Comparison of ENCODE assay signal across 9 cellular contexts in genomic region chr4:5050520-5050955, GRCh38. TPM values are rescaled to one million over a fixed set of nuclear protein-coding genes. Genes with fewer than 3 reads are reported as not detected.
A peak's percentile ranks its signal among the peaks of the same experiment; 100 is the strongest.
DNase-seq lines count a peak whose midpoint lies in the region; ATAC-seq lines count a peak whose summit lies in the region.
"Had no signal": no experiment of that assay in that cellular context is flagged by ENCODE, and none has a peak within 500 bp of the region (broad histone marks: within the 10 kb centered on the region; RNA-seq: fewer than 3 reads in every experiment).

No MANE protein-coding gene starts in this region.

- peak overlapping the region; percentile 95 for H3K4me2 ChIP-seq in neuronal stem cell (ENCODE audit: insufficient read depth, low read length, poor library complexity, severe bottlenecking)

- H3K27ac ChIP-seq in neuronal stem cell (replicated peaks; ENCODE audit: low read length), result no peak overlapping the region

- peaks cover 3% of the 10 kb centered on the region for H3K36me3 Mint-ChIP-seq in activated naive CD8-positive, alpha-beta T cell

- WGBS in neuronal stem cell (ENCODE audit: extremely low coverage in 2 of 2, insufficient read length in 2 of 2, insufficient replicate concordance in 1 of 2), 2 donors, result no CpG with 5 or more reads among the region's 25 CpGs

- peak overlapping the region; percentile 84 for H3K4me3 Mint-ChIP-seq in activated naive CD8-positive, alpha-beta T cell

- no peak overlapping the region for H3K23ac ChIP-seq in neuronal stem cell (ENCODE audit: low read depth, low read length, poor library complexity)

- H2BK15ac ChIP-seq in neuronal stem cell (ENCODE audit: low read length), result no peak overlapping the region

- H2AFZ ChIP-seq in neuronal stem cell (ENCODE audit: low read length), result peak overlapping the region; percentile 93

- H3K27ac Mint-ChIP-seq in activated naive CD8-positive, alpha-beta T cell, result no peak overlapping the region

- H3K36me3 ChIP-seq in neuronal stem cell (replicated peaks in 1 of 2; ENCODE audit: control insufficient read depth in 2 of 2, insufficient read depth in 2 of 2, low read length in 2 of 2), result no peaks in the 10 kb centered on the region

- H4K8ac ChIP-seq in neuronal stem cell (ENCODE audit: low read depth, low read length), result no peak overlapping the region

- ATAC-seq in GM21529 (IDR thresholded peaks at IDR 0.05; ENCODE audit: unreplicated experiment) (peak; percentile 61), Right ventricle myocardium inferior (peak; percentile 89), HG03139 (IDR thresholded peaks at IDR 0.05; ENCODE audit: unreplicated experiment) (no peak)

- DNase-seq in COLO668 (lab: John Stamatoyannopoulos, UW; ENCODE audit: unreplicated experiment), result peak; percentile 44
- peak; percentile 54 for DNase-seq in NCI-H226
- DNase-seq in Right ventricle myocardium inferior (ENCODE audit: missing footprints), result peak; percentile 82
- DNase-seq in neuronal stem cell (ENCODE audit: low spot score), result peak; percentile 68
- no peak for DNase-seq in stimulated activated naive CD4-positive, alpha-beta T cell treated with Interleukin-2 at 50 U/mL for 16 hours (lab: John Stamatoyannopoulos, UW)

- H3K9ac ChIP-seq in neuronal stem cell (ENCODE audit: low read depth, low read length, poor library complexity), result no peak overlapping the region

- H3K4ac ChIP-seq in neuronal stem cell (ENCODE audit: low read length), result no peak overlapping the region

- H3K9me3 ChIP-seq in neuronal stem cell (replicated peaks in 1 of 2; ENCODE audit: control insufficient read depth in 2 of 2, insufficient read depth in 1 of 2, low read depth in 1 of 2, low read length in 2 of 2), result no peaks in the 10 kb centered on the region

- no peaks in the 10 kb centered on the region for H3K79me1 ChIP-seq in neuronal stem cell (ENCODE audit: low read depth, low read length)

- no peak overlapping the region for H2AK5ac ChIP-seq in neuronal stem cell (ENCODE audit: low read depth, low read length)

- no peak overlapping the region for H3K14ac ChIP-seq in neuronal stem cell (ENCODE audit: low read length)

- H2BK120ac ChIP-seq in neuronal stem cell (ENCODE audit: low read depth, low read length), result no peak overlapping the region

- intact Hi-C loops in Right ventricle myocardium inferior (cut with DNase I), result loop anchor here (2.0 to 5.0 kb wide), 2 partner anchors 92 to 762 kb away; no protein-coding TSS in a partner anchor

- H3K4me1 Mint-ChIP-seq in activated naive CD8-positive, alpha-beta T cell (ENCODE audit: low read depth), result peaks cover 15% of the 10 kb centered on the region

- peaks cover 23% of the 10 kb centered on the region for H3K27me3 Mint-ChIP-seq in activated naive CD8-positive, alpha-beta T cell

- no peak overlapping the region for H4K91ac ChIP-seq in neuronal stem cell (ENCODE audit: low read depth, low read length, poor library complexity)

- no peak overlapping the region for H3K18ac ChIP-seq in neuronal stem cell (ENCODE audit: low read length)

- no peaks in the 10 kb centered on the region for H3K4me1 ChIP-seq in neuronal stem cell (ENCODE audit: control insufficient read depth in 2 of 2, insufficient read depth in 1 of 2, low read depth in 1 of 2, low read length in 2 of 2)

- H3K27me3 ChIP-seq in neuronal stem cell (ENCODE audit: control insufficient read depth in 3 of 3, insufficient read depth in 3 of 3, low read depth in 1 of 3, low read length in 3 of 3), result peaks cover 3 to 40% (median 23%) of the 10 kb centered on the region in 3 experiments

- no peak overlapping the region for H2BK12ac ChIP-seq in neuronal stem cell (ENCODE audit: low read length)

- H3K4me3 ChIP-seq in neuronal stem cell (ENCODE audit: low read length in 2 of 2), result peak overlapping the region; percentile 44 to 66

- H3K9me3 Mint-ChIP-seq in activated naive CD8-positive, alpha-beta T cell (ENCODE audit: low read depth), result no peaks in the 10 kb centered on the region

- H2BK5ac ChIP-seq in neuronal stem cell (ENCODE audit: low read length), result no peak overlapping the region

RNA-seq across cellular contexts. Expression of gene STK32B, which starts 0.7 kb away (rescaled TPM):
- total RNA-seq in Right ventricle myocardium inferior, result 0.89 TPM
- polyA plus RNA-seq in neuronal stem cell (2013, experiment 1 of 2), result 1.8 TPM
- 1.9 TPM for polyA plus RNA-seq in neuronal stem cell (2013, experiment 2 of 2)
- total RNA-seq: activated CD8-positive, alpha-beta memory T cell treated with anti-CD3 and anti-CD28 coated beads for 36 hours had no signal

RNA-seq across cellular contexts. Expression of gene CYTL1, which starts 31.3 kb away (rescaled TPM):
- 0.81 TPM for total RNA-seq in Right ventricle myocardium inferior
- 4.2 TPM for polyA plus RNA-seq in neuronal stem cell (2013, experiment 1 of 2)
- polyA plus RNA-seq in neuronal stem cell (2013, experiment 2 of 2), result 4.7 TPM
- total RNA-seq: activated CD8-positive, alpha-beta memory T cell treated with anti-CD3 and anti-CD28 coated beads for 36 hours had no signal
